Comparison of ENCODE assay signal across 27 cellular contexts in the genomic region with DNA sequence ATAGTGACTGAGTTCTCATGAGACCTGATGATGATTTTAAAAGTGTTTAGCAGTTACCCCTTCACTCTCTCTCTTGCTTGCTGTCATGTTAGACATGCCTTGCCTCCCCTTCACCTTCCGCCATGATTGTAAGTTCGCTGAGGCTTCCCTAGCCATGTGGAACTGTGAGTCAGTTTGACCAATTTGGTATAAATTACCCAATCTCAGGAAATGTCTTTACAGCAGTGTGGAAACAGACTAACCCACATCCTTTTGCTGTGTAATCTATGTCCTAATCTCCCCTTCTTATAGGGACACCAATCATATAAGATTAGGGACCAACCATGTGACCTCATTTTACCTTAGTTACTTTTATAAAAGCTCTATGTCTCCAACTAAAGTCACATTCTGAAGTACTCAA.
DNase-seq lines count a peak whose midpoint lies in the region; ATAC-seq and TF ChIP-seq lines count a peak whose summit lies in the region.
"Had no signal": no experiment of that assay in that cellular context is flagged by ENCODE, and none has a peak within 500 bp of the region (broad histone marks: within the 10 kb centered on the region; RNA-seq: fewer than 3 reads in every experiment).

No MANE protein-coding gene starts in this region.

- H3K36me3 Mint-ChIP-seq in WTC11: no peaks in the 10 kb centered on the region
- H3K36me3 Mint-ChIP-seq: CD14-positive monocyte had no signal

- peak overlapping the region; percentile 49 for H3K4me2 ChIP-seq in Loucy (ENCODE audit: low read depth, low read length, poor library complexity, severe bottlenecking)
- H3K4me2 ChIP-seq: smooth muscle cell had no signal

- peak; percentile 78 for DNase-seq in GDM1 (lab: John Stamatoyannopoulos, UW)
- DNase-seq in SKM-1 (lab: John Stamatoyannopoulos, UW; ENCODE audit: unreplicated experiment): peak; percentile 26
- DNase-seq in choroid plexus epithelial cell (ENCODE audit: low read depth): peak; percentile 42
- DNase-seq in WTC11 (ENCODE audit: low spot score): no peak
- no peak for DNase-seq in Right ventricle myocardium superior
- DNase-seq: activated CD4-positive, alpha-beta T cell treated with anti-CD3 and anti-CD28 coated beads, Interleukin-2, amount 50 U/mL, for 1 hour; activated gamma-delta T cell; activated naive CD8-positive, alpha-beta T cell treated with anti-CD3 and anti-CD28 coated beads, Interleukin-2, amount 50 U/mL, for 24 hours; colonic mucosa; kidney glomerular epithelial cell; NCI-H1417 treated with DMSO at 0.1 percent for 48 hours; NCI-H2107; NCI-H510A; NK-92 treated with Interleukin-12 subunit alpha and Interleukin-12 subunit beta, amount 100 ng/mL, for 24 hours; RPMI8226; stimulated activated CD4-positive, alpha-beta T cell treated with anti-CD3 and anti-CD28 coated beads, Interleukin-2, amount 100 ng/mL, for 48 hours; stimulated activated naive CD4-positive, alpha-beta T cell had no signal

- TF ChIP-seq CTCF in Loucy (conservative IDR thresholded peaks at IDR 0.05; ENCODE audit: low read length) (no peak), choroid plexus epithelial cell (conservative IDR thresholded peaks at IDR 0.05; ENCODE audit: low read depth, low read length) (no peak), WTC11 (IDR thresholded peaks at IDR 0.05) (no peak)

- no peaks in the 10 kb centered on the region for H4K20me1 ChIP-seq in Loucy (ENCODE audit: insufficient read depth, low read length, poor library complexity, severe bottlenecking)

- H3K4me3 ChIP-seq in Loucy (ENCODE audit: low read length, poor library complexity, severe bottlenecking): peak overlapping the region; percentile 34
- no peak overlapping the region for H3K4me3 ChIP-seq in choroid plexus epithelial cell (ENCODE audit: low read depth, low read length)
- H3K4me3 ChIP-seq: breast epithelium, colonic mucosa, esophagus muscularis mucosa, gastroesophageal sphincter, HAP-1, smooth muscle cell, thoracic aorta had no signal

- peaks cover 3% of the 10 kb centered on the region; the same call in 1 of the 2 replicates for H3K9me3 Mint-ChIP-seq in WTC11

- CTCF ChIA-PET in WTC11 (lab: Charles Lee): no interaction called here

- intact Hi-C loops in Right ventricle myocardium superior (cut with DNase I): no loop called here

- no peaks in the 10 kb centered on the region for H3K79me2 ChIP-seq in Loucy (ENCODE audit: insufficient read depth, low read length)

- no peak for ATAC-seq in WTC11
- no peak for ATAC-seq in HG03432 (IDR thresholded peaks at IDR 0.05; ENCODE audit: unreplicated experiment)
- no peak for ATAC-seq in HG02642 (IDR thresholded peaks at IDR 0.05; ENCODE audit: poor library complexity, unreplicated experiment)
- no peak for ATAC-seq in Right ventricle myocardium superior (ENCODE audit: poor library complexity)
- ATAC-seq: activated naive CD8-positive, alpha-beta T cell treated with anti-CD3 and anti-CD28 coated beads, Interleukin-2, amount 50 U/mL, for 24 hours; gastroesophageal sphincter had no signal

- no peak overlapping the region for H3K27ac Mint-ChIP-seq in WTC11
- H3K27ac Mint-ChIP-seq: activated naive CD8-positive, alpha-beta T cell treated with anti-CD3 and anti-CD28 coated beads, Interleukin-2, amount 50 U/mL, for 24 hours had no signal

- H3K4me1 Mint-ChIP-seq in WTC11: peaks cover 5% of the 10 kb centered on the region
- H3K4me1 Mint-ChIP-seq: activated naive CD8-positive, alpha-beta T cell treated with anti-CD3 and anti-CD28 coated beads, Interleukin-2, amount 50 U/mL, for 24 hours had no signal

- H3K4me1 ChIP-seq in Loucy (ENCODE audit: insufficient read depth, low read length, poor library complexity, severe bottlenecking): peaks cover 39% of the 10 kb centered on the region
- H3K4me1 ChIP-seq: breast epithelium, colonic mucosa, esophagus muscularis mucosa, gastroesophageal sphincter had no signal

- no peaks in the 10 kb centered on the region for H3K9me2 ChIP-seq in Loucy (replicated peaks; ENCODE audit: low read depth, low read length)

- POLR2A ChIA-PET in WTC11 (lab: Charles Lee): no interaction called here

- peak overlapping the region; percentile 9; the same call in 1 of the 2 replicates for H2AFZ ChIP-seq in Loucy (ENCODE audit: low read length)

- peak overlapping the region; percentile 15 for H3K9ac ChIP-seq in Loucy (ENCODE audit: low read depth, low read length, poor library complexity, severe bottlenecking)

- H3K27me3 Mint-ChIP-seq in WTC11 (ENCODE audit: low read depth): no peaks in the 10 kb centered on the region
- H3K27me3 Mint-ChIP-seq: activated naive CD8-positive, alpha-beta T cell treated with anti-CD3 and anti-CD28 coated beads, Interleukin-2, amount 50 U/mL, for 24 hours had no signal

- H3K9me3 ChIP-seq in Loucy (ENCODE audit: insufficient read depth, low read depth, low read length): no peaks in the 10 kb centered on the region
- H3K9me3 ChIP-seq: breast epithelium, colonic mucosa, esophagus muscularis mucosa, gastroesophageal sphincter, HAP-1, thoracic aorta had no signal

- no peak overlapping the region for H3K4me3 Mint-ChIP-seq in WTC11
- H3K4me3 Mint-ChIP-seq: activated naive CD8-positive, alpha-beta T cell treated with anti-CD3 and anti-CD28 coated beads, Interleukin-2, amount 50 U/mL, for 24 hours; CD14-positive monocyte had no signal

- H3K36me3 ChIP-seq in Loucy (ENCODE audit: insufficient read depth, low read length): no peaks in the 10 kb centered on the region
- H3K36me3 ChIP-seq: breast epithelium, colonic mucosa, esophagus muscularis mucosa, gastroesophageal sphincter, HAP-1 had no signal

- H3F3A ChIP-seq in Loucy (ENCODE audit: low read depth): no peaks in the 10 kb centered on the region

- no peaks in the 10 kb centered on the region for H3K27me3 ChIP-seq in Loucy (ENCODE audit: insufficient read depth, low read length, poor library complexity, severe bottlenecking)
- H3K27me3 ChIP-seq: breast epithelium, colonic mucosa, esophagus muscularis mucosa, gastroesophageal sphincter had no signal

TF ChIP-seq in WTC11, 78 proteins besides CTCF, POLR2A, EP300 and RAD21:
- TF ChIP-seq, protein P1, sequence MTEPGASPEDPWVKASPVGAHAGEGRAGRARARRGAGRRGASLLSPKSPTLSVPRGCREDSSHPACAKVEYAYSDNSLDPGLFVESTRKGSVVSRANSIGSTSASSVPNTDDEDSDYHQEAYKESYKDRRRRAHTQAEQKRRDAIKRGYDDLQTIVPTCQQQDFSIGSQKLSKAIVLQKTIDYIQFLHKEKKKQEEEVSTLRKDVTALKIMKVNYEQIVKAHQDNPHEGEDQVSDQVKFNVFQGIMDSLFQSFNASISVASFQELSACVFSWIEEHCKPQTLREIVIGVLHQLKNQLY (CRISPR knock-in tag; IDR thresholded peaks at IDR 0.05): no peak
- TF ChIP-seq ZNF423 (CRISPR knock-in tag; IDR thresholded peaks at IDR 0.05): no peak
- TF ChIP-seq CREM (CRISPR knock-in tag; IDR thresholded peaks at IDR 0.05): no peak
- TF ChIP-seq IRF2 (CRISPR knock-in tag; IDR thresholded peaks at IDR 0.05; ENCODE audit: borderline replicate concordance, low read depth): no peak
- no peak for TF ChIP-seq ESRRA (CRISPR knock-in tag; IDR thresholded peaks at IDR 0.05; ENCODE audit: borderline replicate concordance)
- TF ChIP-seq TP53 (CRISPR knock-in tag; IDR thresholded peaks at IDR 0.05): no peak
- TF ChIP-seq, protein P2, sequence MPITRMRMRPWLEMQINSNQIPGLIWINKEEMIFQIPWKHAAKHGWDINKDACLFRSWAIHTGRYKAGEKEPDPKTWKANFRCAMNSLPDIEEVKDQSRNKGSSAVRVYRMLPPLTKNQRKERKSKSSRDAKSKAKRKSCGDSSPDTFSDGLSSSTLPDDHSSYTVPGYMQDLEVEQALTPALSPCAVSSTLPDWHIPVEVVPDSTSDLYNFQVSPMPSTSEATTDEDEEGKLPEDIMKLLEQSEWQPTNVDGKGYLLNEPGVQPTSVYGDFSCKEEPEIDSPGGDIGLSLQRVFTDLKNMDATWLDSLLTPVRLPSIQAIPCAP (CRISPR knock-in tag; IDR thresholded peaks at IDR 0.05): no peak
- TF ChIP-seq, protein P3, sequence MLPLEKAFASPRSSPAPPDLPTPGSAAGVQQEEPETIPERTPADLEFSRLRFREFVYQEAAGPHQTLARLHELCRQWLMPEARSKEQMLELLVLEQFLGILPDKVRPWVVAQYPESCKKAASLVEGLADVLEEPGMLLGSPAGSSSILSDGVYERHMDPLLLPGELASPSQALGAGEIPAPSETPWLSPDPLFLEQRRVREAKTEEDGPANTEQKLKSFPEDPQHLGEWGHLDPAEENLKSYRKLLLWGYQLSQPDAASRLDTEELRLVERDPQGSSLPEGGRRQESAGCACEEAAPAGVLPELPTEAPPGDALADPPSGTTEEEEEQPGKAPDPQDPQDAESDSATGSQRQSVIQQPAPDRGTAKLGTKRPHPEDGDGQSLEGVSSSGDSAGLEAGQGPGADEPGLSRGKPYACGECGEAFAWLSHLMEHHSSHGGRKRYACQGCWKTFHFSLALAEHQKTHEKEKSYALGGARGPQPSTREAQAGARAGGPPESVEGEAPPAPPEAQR (CRISPR knock-in tag; IDR thresholded peaks at IDR 0.05): no peak

Comparison
In these comparisons a context has a peak if more than half of its experiments do, and no peak if none do; other contexts are left out.
1. DNase-seq: peak in GDM1 (single experiment), SKM-1 (single experiment) and choroid plexus epithelial cell (single experiment); none in WTC11 (single experiment) and Right ventricle myocardium superior (single experiment).